9 cellular contexts compared by ENCODE assay signal in genomic region chr3:66378256-66378655, GRCh38.
A peak's percentile ranks its signal among the peaks of the same experiment; 100 is the strongest.
DNase-seq lines count a peak whose midpoint lies in the region; ATAC-seq and TF ChIP-seq lines count a peak whose summit lies in the region.
"Had no signal": no experiment of that assay in that cellular context is flagged by ENCODE, and none has a peak within 500 bp of the region (broad histone marks: within the 10 kb centered on the region; RNA-seq: fewer than 3 reads in every experiment).

No MANE protein-coding gene starts in this region.

- DNase-seq in Caco-2 (no peak), MM.1S (no peak), immature natural killer cell (peak in 2 of 3 donors; percentile 24 to 46), GM19238 (ENCODE audit: insufficient read length, low spot score) (no peak), aorta (no peak), hepatic stellate cell (ENCODE audit: low spot score) (no peak), NCI-H1930 (lab: John Stamatoyannopoulos, UW) (no peak)

- H3K27ac ChIP-seq in MM.1S (ENCODE audit: low read length) (no peak overlapping the region), aorta (ENCODE audit: low read depth in 1 of 2, low read length in 2 of 2) (no peak overlapping the region)

- no peak overlapping the region for H2AFZ ChIP-seq in MM.1S (ENCODE audit: low read length)

- H3K27me3 ChIP-seq in Caco-2 (replicated peaks; ENCODE audit: control insufficient read depth, insufficient read depth, low read length) (no peaks in the 10 kb centered on the region), MM.1S (replicated peaks; ENCODE audit: insufficient read depth, low read length) (no peaks in the 10 kb centered on the region), aorta (ENCODE audit: control insufficient read depth in 1 of 2, insufficient read depth in 2 of 2, low read length in 1 of 2) (no peaks in the 10 kb centered on the region)

- no peaks in the 10 kb centered on the region for H4K20me1 ChIP-seq in MM.1S (ENCODE audit: insufficient read depth, low read length)

- H3K4me1 Mint-ChIP-seq in Caco-2 (ENCODE audit: low read depth, unreplicated experiment) (peaks cover 12% of the 10 kb centered on the region), immature natural killer cell (peaks cover 7 to 8% of the 10 kb centered on the region in 2 donors)
- H3K4me1 Mint-ChIP-seq in activated T-helper 17 cell treated with anti-CD3 and anti-CD28 coated beads, Interleukin-2, amount 50 U/mL, for 72 hours, result peaks cover 9% of the 10 kb centered on the region

- H3K27me3 Mint-ChIP-seq in Caco-2 (ENCODE audit: insufficient read depth, unreplicated experiment) (no peaks in the 10 kb centered on the region), immature natural killer cell (ENCODE audit: low read depth in 3 of 3) (peaks cover 0 to 2% (median 1%) of the 10 kb centered on the region in 3 donors)
- H3K27me3 Mint-ChIP-seq in activated T-helper 17 cell treated with anti-CD3 and anti-CD28 coated beads, Interleukin-2, amount 50 U/mL, for 72 hours, result no peaks in the 10 kb centered on the region

- H3K4me3 Mint-ChIP-seq in Caco-2 (ENCODE audit: unreplicated experiment) (no peak overlapping the region), immature natural killer cell (no peak overlapping the region)
- peak overlapping the region; percentile 13 for H3K4me3 Mint-ChIP-seq in activated T-helper 17 cell treated with anti-CD3 and anti-CD28 coated beads, Interleukin-2, amount 50 U/mL, for 72 hours

- H3K36me3 ChIP-seq in Caco-2 (ENCODE audit: control insufficient read depth, insufficient read depth, low read length), result peaks cover 9% of the 10 kb centered on the region
- H3K36me3 ChIP-seq in MM.1S (replicated peaks; ENCODE audit: insufficient read depth, low read length), result peaks cover 8% of the 10 kb centered on the region; the same call in 1 of the 2 replicates
- H3K36me3 ChIP-seq in aorta (ENCODE audit: control insufficient read depth in 1 of 2, insufficient read depth in 2 of 2, low read length in 1 of 2), result peaks cover 0 to 15% of the 10 kb centered on the region in 2 donors

- H3K9ac ChIP-seq in MM.1S (ENCODE audit: low read length), result no peak overlapping the region

- no peaks in the 10 kb centered on the region for H3F3A ChIP-seq in MM.1S (ENCODE audit: insufficient read depth, low read length)

- H3K36me3 Mint-ChIP-seq in Caco-2 (ENCODE audit: insufficient read depth, unreplicated experiment) (peaks cover 82% of the 10 kb centered on the region), immature natural killer cell (peaks cover 37 to 53% (median 50%) of the 10 kb centered on the region in 3 donors)
- H3K36me3 Mint-ChIP-seq in activated T-helper 17 cell treated with anti-CD3 and anti-CD28 coated beads, Interleukin-2, amount 50 U/mL, for 72 hours (ENCODE audit: low read depth), result peaks cover 87% of the 10 kb centered on the region

- BruUV-seq in Caco-2 (replicated peaks; lab: Mats Ljungman, UMichigan), result TSS peak; percentile 19

- POLR2A ChIA-PET in Caco-2 (lab: Charles Lee), result interaction anchor here (0.5 kb wide), 1 partner anchor 995 kb away, joined by 3 read pairs; no protein-coding TSS in a partner anchor

- H3K4me1 ChIP-seq in Caco-2, result peaks cover 12% of the 10 kb centered on the region
- H3K4me1 ChIP-seq in MM.1S (ENCODE audit: low read length), result no peaks in the 10 kb centered on the region
- no peaks in the 10 kb centered on the region for H3K4me1 ChIP-seq in aorta (ENCODE audit: control insufficient read depth in 1 of 2, insufficient read depth in 2 of 2, low read length in 2 of 2)

- WGBS in aorta, 2 donors, result 61 to 63% methylated on average over 5 of the region's 5 CpGs

- intact Hi-C loops in Caco-2 (cut with micrococcal nuclease; ENCODE audit: unreplicated experiment), result no loop called here
- intact Hi-C loops in aorta (cut with DNase I), result no loop called here

- no peaks in the 10 kb centered on the region for H3K9me3 Mint-ChIP-seq in Caco-2 (ENCODE audit: unreplicated experiment)
- no peaks in the 10 kb centered on the region for H3K9me3 Mint-ChIP-seq in activated T-helper 17 cell treated with anti-CD3 and anti-CD28 coated beads, Interleukin-2, amount 50 U/mL, for 72 hours
- no peaks in the 10 kb centered on the region for H3K9me3 Mint-ChIP-seq in immature natural killer cell

- no peak overlapping the region for H3K4me3 ChIP-seq in Caco-2 (ENCODE audit: low read depth, low read length)
- no peak overlapping the region for H3K4me3 ChIP-seq in MM.1S (ENCODE audit: low read length)
- H3K4me3 ChIP-seq in aorta (ENCODE audit: low read length in 2 of 2), result no peak overlapping the region
- H3K4me3 ChIP-seq: lung had no signal

- TF ChIP-seq CTCF in Caco-2 (IDR thresholded peaks at IDR 0.05; ENCODE audit: insufficient read depth in 1 of 2, low read depth in 1 of 2, low read length in 1 of 2, severe bottlenecking in 1 of 2, unreplicated experiment in 1 of 2), result peak; percentile 42 to 46
- TF ChIP-seq CTCF in MM.1S (IDR thresholded peaks at IDR 0.05; ENCODE audit: low read length), result peak; percentile 47

- H3K27ac Mint-ChIP-seq in Caco-2 (ENCODE audit: unreplicated experiment) (peak overlapping the region; percentile 26), immature natural killer cell (peak overlapping the region in 5 of 6 donors; percentile 29 to 83 (median 60))
- H3K27ac Mint-ChIP-seq in activated T-helper 17 cell treated with anti-CD3 and anti-CD28 coated beads, Interleukin-2, amount 50 U/mL, for 72 hours, result peak overlapping the region; percentile 90

- no peaks in the 10 kb centered on the region for H3K79me2 ChIP-seq in MM.1S (ENCODE audit: low read length)

- CTCF ChIA-PET in Caco-2 (lab: Charles Lee), result interaction anchor here (1.3 kb wide), 1 partner anchor 130 kb away, joined by 3 read pairs; no protein-coding TSS in a partner anchor

- no peaks in the 10 kb centered on the region for H3K9me2 ChIP-seq in MM.1S (replicated peaks; ENCODE audit: insufficient read depth, low read length)

- H3K4me2 ChIP-seq in MM.1S (ENCODE audit: low read depth, low read length), result no peak overlapping the region

- no peaks in the 10 kb centered on the region for H3K9me3 ChIP-seq in Caco-2
- no peaks in the 10 kb centered on the region for H3K9me3 ChIP-seq in MM.1S (replicated peaks; ENCODE audit: insufficient read depth, low read length)
- no peaks in the 10 kb centered on the region for H3K9me3 ChIP-seq in aorta (ENCODE audit: control insufficient read depth, low read length)

- ATAC-seq in activated T-helper 17 cell treated with anti-CD3 and anti-CD28 coated beads, Interleukin-2, amount 50 U/mL, for 72 hours (replicated peaks), result peak; percentile 48
- no peak for ATAC-seq in aorta (ENCODE audit: low FRiP score)

Comparison
In these comparisons a context has a peak if more than half of its experiments do, and no peak if none do; other contexts are left out.
1. DNase-seq: peak in immature natural killer cell (2 of 3); none in Caco-2 (0 of 2), MM.1S (single experiment), GM19238 (single experiment), aorta (0 of 2), hepatic stellate cell (single experiment) and NCI-H1930 (0 of 2).
2. H3K27ac Mint-ChIP-seq: peak in every context shown above with its lines; median percentile 90 in activated T-helper 17 cell treated with anti-CD3 and anti-CD28 coated beads, Interleukin-2, amount 50 U/mL, for 72 hours; 60 in immature natural killer cell; 26 in Caco-2.